In the genomic region with DNA sequence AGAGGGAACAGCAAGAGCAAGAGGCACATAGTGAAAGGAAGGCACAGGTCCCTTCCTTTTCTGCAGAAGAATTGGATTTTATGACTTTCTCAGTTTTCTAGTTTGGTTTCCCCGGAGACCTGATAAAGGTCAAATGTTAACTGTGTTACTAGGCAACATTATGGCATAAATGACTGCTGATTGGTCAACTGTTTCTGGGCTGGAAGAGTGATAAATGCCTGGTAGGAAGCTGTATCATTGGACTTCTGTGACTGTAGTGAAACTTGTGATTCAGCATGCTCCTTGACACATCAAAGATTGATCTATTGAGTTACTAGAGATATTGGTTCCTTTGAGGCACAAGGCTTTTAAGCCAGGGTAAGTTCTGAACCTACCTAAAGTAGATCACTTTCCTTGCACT, we compare ENCODE assay signal across 19 cellular contexts. TPM values are rescaled to one million over a fixed set of nuclear protein-coding genes. Genes with fewer than 3 reads are reported as not detected.
DNase-seq lines count a peak whose midpoint lies in the region; FAIRE-seq and TF ChIP-seq lines count a peak whose summit lies in the region.
"Had no signal": no experiment of that assay in that cellular context is flagged by ENCODE, and none has a peak within 500 bp of the region (broad histone marks: within the 10 kb centered on the region; RNA-seq: fewer than 3 reads in every experiment).

No MANE protein-coding gene starts in this region.

- 90% methylated on average over 1 of the region's 1 CpG for WGBS in prostate gland

- H3K4me3 ChIP-seq in bronchial epithelial cell (ENCODE audit: low read depth, low read length), result no peak overlapping the region
- H3K4me3 ChIP-seq in prostate gland, result no peak overlapping the region
- H3K4me3 ChIP-seq: A549, ovary had no signal

- no peak for DNase-seq in T-helper 2 cell treated with Interferon-gamma antibody and Interleukin-4, amounts not matched to agents 5 μg/mL and 100 μg/mL, for 36 hours (ENCODE audit: low spot score)
- DNase-seq in T-helper 2 cell, result no peak
- no peak for DNase-seq in GM18507 (ENCODE audit: extremely low spot score, insufficient read length, low read depth)
- DNase-seq in bronchial epithelial cell (ENCODE audit: low read depth), result no peak
- DNase-seq in nephron progenitor cell, result no peak
- DNase-seq in NCI-H187 (lab: John Stamatoyannopoulos, UW), result no peak
- no peak for DNase-seq in prostate gland (ENCODE audit: low spot score)
- no peak for DNase-seq in NCI-H128 (lab: John Stamatoyannopoulos, UW; ENCODE audit: unreplicated experiment)
- DNase-seq: activated effector memory CD4-positive, alpha-beta T cell treated with Interleukin-2 at 50 U/mL for 16 hours; Caco-2; GF-D8; H9; hippocampal formation; left colon; NCI-H2171; ovary; SW 1271 had no signal

- H3K4me3 Mint-ChIP-seq in T-helper 2 cell treated with Interferon-gamma antibody and Interleukin-4, amounts not matched to agents 5 μg/mL and 100 μg/mL, for 36 hours, result no peak overlapping the region
- H3K4me3 Mint-ChIP-seq in nephron progenitor cell, result no peak overlapping the region
- H3K4me3 Mint-ChIP-seq: H9, type B pancreatic cell had no signal

- peaks cover 74% of the 10 kb centered on the region for H3K36me3 Mint-ChIP-seq in T-helper 2 cell treated with Interferon-gamma antibody and Interleukin-4, amounts not matched to agents 5 μg/mL and 100 μg/mL, for 36 hours (ENCODE audit: low read depth)
- H3K36me3 Mint-ChIP-seq in nephron progenitor cell (ENCODE audit: low read depth), result peaks cover 11% of the 10 kb centered on the region

- H3K27me3 ChIP-seq in bronchial epithelial cell (ENCODE audit: control insufficient read depth, insufficient read depth, low read length) (no peaks in the 10 kb centered on the region), prostate gland (replicated peaks; ENCODE audit: insufficient read depth) (no peaks in the 10 kb centered on the region)
- H3K27me3 ChIP-seq: ovary had no signal

- H3K4me1 Mint-ChIP-seq in T-helper 2 cell treated with Interferon-gamma antibody and Interleukin-4, amounts not matched to agents 5 μg/mL and 100 μg/mL, for 36 hours (ENCODE audit: low read depth), result peaks cover 62% of the 10 kb centered on the region
- peaks cover 28% of the 10 kb centered on the region for H3K4me1 Mint-ChIP-seq in nephron progenitor cell

- TF ChIP-seq CTCF in bronchial epithelial cell (IDR thresholded peaks at IDR 0.05; ENCODE audit: insufficient read depth, low read length, severe bottlenecking) (no peak), nephron progenitor cell (IDR thresholded peaks at IDR 0.05) (no peak), prostate gland (IDR thresholded peaks at IDR 0.05) (no peak)

- FAIRE-seq in GM18507 (lab: Jason Lieb, UNC) (peak; percentile 59), bronchial epithelial cell (lab: Jason Lieb, UNC) (peak; percentile 43)
- FAIRE-seq: A549 had no signal

- H3K9me3 Mint-ChIP-seq in T-helper 2 cell treated with Interferon-gamma antibody and Interleukin-4, amounts not matched to agents 5 μg/mL and 100 μg/mL, for 36 hours, result no peaks in the 10 kb centered on the region
- H3K9me3 Mint-ChIP-seq in nephron progenitor cell, result peaks cover 4% of the 10 kb centered on the region
- H3K9me3 Mint-ChIP-seq: H9 had no signal

- H3K36me3 ChIP-seq in bronchial epithelial cell (ENCODE audit: control insufficient read depth, insufficient read depth, low read length), result peaks cover 2% of the 10 kb centered on the region
- no peaks in the 10 kb centered on the region for H3K36me3 ChIP-seq in prostate gland
- H3K36me3 ChIP-seq: ovary had no signal

- intact Hi-C loops in prostate gland (cut with DNase I), result no loop called here

- no peak for TF ChIP-seq POLR2A in prostate gland (IDR thresholded peaks at IDR 0.05)

- no peaks in the 10 kb centered on the region for H3K9me3 ChIP-seq in prostate gland
- H3K9me3 ChIP-seq: A549, Caco-2, ovary had no signal

- peak overlapping the region; percentile 52 for H3K27ac Mint-ChIP-seq in T-helper 2 cell treated with Interferon-gamma antibody and Interleukin-4, amounts not matched to agents 5 μg/mL and 100 μg/mL, for 36 hours
- H3K27ac Mint-ChIP-seq in nephron progenitor cell, result peak overlapping the region; percentile 5
- H3K27ac Mint-ChIP-seq: type B pancreatic cell had no signal

- H3K27me3 Mint-ChIP-seq in T-helper 2 cell treated with Interferon-gamma antibody and Interleukin-4, amounts not matched to agents 5 μg/mL and 100 μg/mL, for 36 hours (ENCODE audit: low read depth), result no peaks in the 10 kb centered on the region
- H3K27me3 Mint-ChIP-seq in nephron progenitor cell (ENCODE audit: low read depth, poor library complexity), result peaks cover 4% of the 10 kb centered on the region
- H3K27me3 Mint-ChIP-seq: type B pancreatic cell had no signal

- H3K4me1 ChIP-seq in prostate gland (replicated peaks), result no peaks in the 10 kb centered on the region
- H3K4me1 ChIP-seq: Caco-2 had no signal

- no peak overlapping the region for H3K27ac ChIP-seq in prostate gland
- H3K27ac ChIP-seq: A549, ovary had no signal

RNA-seq across cellular contexts. Expression of a gene that starts 55.7 kb away (rescaled TPM):
- total RNA-seq in bronchial epithelial cell (5.5 and 8.8 TPM in 2 replicates), prostate gland (10 to 100 TPM in 1 of 2 donors, 1 to 10 TPM in 1; 2.0 to 12.4 TPM)
